Comparison of ENCODE assay signal across 2 cellular contexts in the genomic region with DNA sequence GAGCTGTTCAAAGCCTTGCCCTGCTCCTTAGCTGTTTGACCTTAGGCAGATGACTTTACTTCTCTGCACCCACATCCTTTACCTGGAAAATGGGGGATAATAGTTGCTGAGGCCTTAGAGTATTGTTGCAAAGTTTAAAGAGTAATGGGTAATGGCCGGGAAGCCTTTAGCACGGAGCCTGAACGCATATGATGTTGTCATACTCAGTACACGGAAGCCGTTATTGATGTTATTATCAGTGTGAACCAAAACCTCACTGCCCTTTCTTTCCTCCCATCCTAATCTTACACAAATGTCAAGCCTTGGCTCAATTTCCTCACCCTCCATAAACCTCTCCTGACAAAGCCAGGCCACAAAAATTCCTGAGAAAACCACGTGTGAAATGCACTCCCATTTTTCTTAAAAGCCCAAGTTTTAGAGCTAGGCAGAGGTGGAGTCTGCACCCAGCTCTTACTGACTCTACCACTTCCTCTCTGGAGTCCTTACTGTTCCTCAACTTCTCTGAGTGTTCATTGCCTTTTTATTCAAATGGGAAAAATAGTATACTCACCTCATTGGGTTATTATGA.
A peak's percentile ranks its signal among the peaks of the same experiment; 100 is the strongest.
TF ChIP-seq lines count a peak whose summit lies in the region.

No MANE protein-coding gene starts in this region.

TF ChIP-seq in K562, 482 proteins besides CTCF, POLR2A, EP300 and RAD21:
- 0 out of 2 replicates have a peak, but pooled peaks have one; percentile 32 for TF ChIP-seq SPI1 (IDR thresholded peaks at IDR 0.05; ENCODE audit: borderline replicate concordance, low read depth, low read length)
- no peak for TF ChIP-seq ZNF780A (CRISPR knock-in tag; IDR thresholded peaks at IDR 0.05)
- no peak for TF ChIP-seq POLR2G (IDR thresholded peaks at IDR 0.05; ENCODE audit: low read depth, low read length)
- TF ChIP-seq, protein P1, sequence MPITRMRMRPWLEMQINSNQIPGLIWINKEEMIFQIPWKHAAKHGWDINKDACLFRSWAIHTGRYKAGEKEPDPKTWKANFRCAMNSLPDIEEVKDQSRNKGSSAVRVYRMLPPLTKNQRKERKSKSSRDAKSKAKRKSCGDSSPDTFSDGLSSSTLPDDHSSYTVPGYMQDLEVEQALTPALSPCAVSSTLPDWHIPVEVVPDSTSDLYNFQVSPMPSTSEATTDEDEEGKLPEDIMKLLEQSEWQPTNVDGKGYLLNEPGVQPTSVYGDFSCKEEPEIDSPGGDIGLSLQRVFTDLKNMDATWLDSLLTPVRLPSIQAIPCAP (CRISPR knock-in tag; IDR thresholded peaks at IDR 0.05; ENCODE audit: borderline replicate concordance) = no peak
- TF ChIP-seq, protein P2, sequence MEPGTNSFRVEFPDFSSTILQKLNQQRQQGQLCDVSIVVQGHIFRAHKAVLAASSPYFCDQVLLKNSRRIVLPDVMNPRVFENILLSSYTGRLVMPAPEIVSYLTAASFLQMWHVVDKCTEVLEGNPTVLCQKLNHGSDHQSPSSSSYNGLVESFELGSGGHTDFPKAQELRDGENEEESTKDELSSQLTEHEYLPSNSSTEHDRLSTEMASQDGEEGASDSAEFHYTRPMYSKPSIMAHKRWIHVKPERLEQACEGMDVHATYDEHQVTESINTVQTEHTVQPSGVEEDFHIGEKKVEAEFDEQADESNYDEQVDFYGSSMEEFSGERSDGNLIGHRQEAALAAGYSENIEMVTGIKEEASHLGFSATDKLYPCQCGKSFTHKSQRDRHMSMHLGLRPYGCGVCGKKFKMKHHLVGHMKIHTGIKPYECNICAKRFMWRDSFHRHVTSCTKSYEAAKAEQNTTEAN (CRISPR knock-in tag; IDR thresholded peaks at IDR 0.05) = no peak
- TF ChIP-seq ZNF695 (CRISPR knock-in tag; IDR thresholded peaks at IDR 0.05) = no peak
- TF ChIP-seq POLR3G (IDR thresholded peaks at IDR 0.05; ENCODE audit: extremely low read depth, insufficient read length, insufficient replicate concordance) = no peak
- TF ChIP-seq, protein P3, sequence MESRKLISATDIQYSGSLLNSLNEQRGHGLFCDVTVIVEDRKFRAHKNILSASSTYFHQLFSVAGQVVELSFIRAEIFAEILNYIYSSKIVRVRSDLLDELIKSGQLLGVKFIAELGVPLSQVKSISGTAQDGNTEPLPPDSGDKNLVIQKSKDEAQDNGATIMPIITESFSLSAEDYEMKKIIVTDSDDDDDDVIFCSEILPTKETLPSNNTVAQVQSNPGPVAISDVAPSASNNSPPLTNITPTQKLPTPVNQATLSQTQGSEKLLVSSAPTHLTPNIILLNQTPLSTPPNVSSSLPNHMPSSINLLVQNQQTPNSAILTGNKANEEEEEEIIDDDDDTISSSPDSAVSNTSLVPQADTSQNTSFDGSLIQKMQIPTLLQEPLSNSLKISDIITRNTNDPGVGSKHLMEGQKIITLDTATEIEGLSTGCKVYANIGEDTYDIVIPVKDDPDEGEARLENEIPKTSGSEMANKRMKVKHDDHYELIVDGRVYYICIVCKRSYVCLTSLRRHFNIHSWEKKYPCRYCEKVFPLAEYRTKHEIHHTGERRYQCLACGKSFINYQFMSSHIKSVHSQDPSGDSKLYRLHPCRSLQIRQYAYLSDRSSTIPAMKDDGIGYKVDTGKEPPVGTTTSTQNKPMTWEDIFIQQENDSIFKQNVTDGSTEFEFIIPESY (CRISPR knock-in tag; IDR thresholded peaks at IDR 0.05) = no peak
- TF ChIP-seq JUN (IDR thresholded peaks at IDR 0.05; ENCODE audit: borderline replicate concordance, low read depth, low read length) = no peak
- no peak for TF ChIP-seq JUN (CRISPR knock-in tag; IDR thresholded peaks at IDR 0.05; ENCODE audit: borderline replicate concordance)

TF ChIP-seq in GM12891, 5 proteins besides CTCF, POLR2A, EP300 and RAD21:
- TF ChIP-seq POLR2AphosphoS5 (IDR thresholded peaks at IDR 0.05; ENCODE audit: low read depth, low read length) (no peak), TAF1 (IDR thresholded peaks at IDR 0.05; ENCODE audit: low read depth, low read length) (no peak), SPI1 (IDR thresholded peaks at IDR 0.05; ENCODE audit: low read depth, low read length) (no peak), PAX5 (IDR thresholded peaks at IDR 0.05; ENCODE audit: insufficient read depth, low read length, severe bottlenecking) (no peak), POU2F2 (IDR thresholded peaks at IDR 0.05; ENCODE audit: low read depth, low read length) (no peak)
